In genomic region chr11:73726825-73727224, GRCh38 we compare ENCODE assay signal across 16 cellular contexts. TPM values are rescaled to one million over a fixed set of nuclear protein-coding genes. Genes with fewer than 3 reads are reported as not detected.
DNase-seq lines count a peak whose midpoint lies in the region; ATAC-seq, FAIRE-seq and TF ChIP-seq lines count a peak whose summit lies in the region.
"Had no signal": no experiment of that assay in that cellular context is flagged by ENCODE, and none has a peak within 500 bp of the region (broad histone marks: within the 10 kb centered on the region; RNA-seq: fewer than 3 reads in every experiment).

No MANE protein-coding gene starts in this region.

- H4K12ac ChIP-seq in trophoblast cell (ENCODE audit: low read depth, low read length), result no peak overlapping the region

- no peak overlapping the region for H4K91ac ChIP-seq in trophoblast cell (ENCODE audit: low read depth, low read length)

- H3K4me3 ChIP-seq in A549 (no peak overlapping the region), K562 (no peak overlapping the region), trophoblast cell (ENCODE audit: low read depth, low read length) (no peak overlapping the region)
- H3K4me3 ChIP-seq: BLaER1 treated with 17β-estradiol and CSF1 and Interleukin-3, amounts not matched to agents 10 nM and 100 nM had no signal

- H3K36me3 Mint-ChIP-seq in activated naive CD4-positive, alpha-beta T cell treated with anti-CD3 and anti-CD28 coated beads, Interleukin-2, amount 50 U/mL, for 24 hours, result peaks cover 24% of the 10 kb centered on the region
- peaks cover 0 to 20% of the 10 kb centered on the region in 2 donors for H3K36me3 Mint-ChIP-seq in activated naive CD4-positive, alpha-beta T cell treated with anti-CD3 and anti-CD28 coated beads, Interleukin-2, amount 50 U/mL, for 72 hours

- H3K27me3 ChIP-seq in K562 (ENCODE audit: control insufficient read depth in 2 of 2, insufficient read depth in 2 of 2, low read length in 2 of 2) (no peaks in the 10 kb centered on the region), trophoblast cell (ENCODE audit: insufficient read depth, low read length) (no peaks in the 10 kb centered on the region)
- H3K27me3 ChIP-seq: BLaER1 treated with 17β-estradiol and CSF1 and Interleukin-3, amounts not matched to agents 10 nM and 100 nM had no signal

- H3K4me3 Mint-ChIP-seq in activated naive CD4-positive, alpha-beta T cell treated with anti-CD3 and anti-CD28 coated beads, Interleukin-2, amount 50 U/mL, for 24 hours, result no peak overlapping the region
- H3K4me3 Mint-ChIP-seq: CD4-positive, CD25-positive, alpha-beta regulatory T cell had no signal

- H2BK120ac ChIP-seq in trophoblast cell (ENCODE audit: insufficient read depth, low read length, poor library complexity), result no peak overlapping the region

- FAIRE-seq in A549 (lab: Jason Lieb, UNC) (no peak), K562 (lab: Jason Lieb, UNC) (no peak), GM12891 (lab: Jason Lieb, UNC) (no peak)
- FAIRE-seq: GM18507, H54 had no signal

- TF ChIP-seq CTCF in A549 (IDR thresholded peaks at IDR 0.05), result no peak
- no peak for TF ChIP-seq CTCF in K562 (IDR thresholded peaks at IDR 0.05 in 2 of 3, conservative IDR thresholded peaks at IDR 0.05 in 1 of 3; ENCODE audit: insufficient read depth in 2 of 3, low read depth in 1 of 3, low read length in 3 of 3)

- no peak for DNase-seq in activated naive CD4-positive, alpha-beta T cell treated with anti-CD3 and anti-CD28 coated beads, Interleukin-2, amount 50 U/mL, for 72 hours (ENCODE audit: low spot score in 2 of 2)
- DNase-seq in A549 (ENCODE audit: low read depth in 1 of 2, low spot score in 1 of 2) (no peak), K562 (ENCODE audit: extremely low read depth in 1 of 4, low spot score in 3 of 4) (no peak), trophoblast cell (no peak), GM12891 (ENCODE audit: insufficient read length, low spot score) (no peak)
- DNase-seq: Calu3; CD4-positive, CD25-positive, alpha-beta regulatory T cell; DMS 273 treated with DMSO at 0.1 percent for 48 hours had no signal

- TF ChIP-seq RAD21 in A549 (conservative IDR thresholded peaks at IDR 0.05 in 1 of 2, IDR thresholded peaks at IDR 0.05 in 1 of 2), result no peak
- no peak for TF ChIP-seq RAD21 in K562 (CRISPR knock-in tag; conservative IDR thresholded peaks at IDR 0.05 in 1 of 2, IDR thresholded peaks at IDR 0.05 in 1 of 2)

- no peaks in the 10 kb centered on the region for H3K9me3 Mint-ChIP-seq in activated naive CD4-positive, alpha-beta T cell treated with anti-CD3 and anti-CD28 coated beads, Interleukin-2, amount 50 U/mL, for 24 hours
- peaks cover 0 to 8% of the 10 kb centered on the region in 2 donors for H3K9me3 Mint-ChIP-seq in activated naive CD4-positive, alpha-beta T cell treated with anti-CD3 and anti-CD28 coated beads, Interleukin-2, amount 50 U/mL, for 72 hours

- no peaks in the 10 kb centered on the region for H3K9me1 ChIP-seq in K562 (ENCODE audit: control insufficient read depth, insufficient read depth, low read length)

- no peak overlapping the region for H3K14ac ChIP-seq in trophoblast cell (ENCODE audit: low read length)

- H2AK5ac ChIP-seq in trophoblast cell (ENCODE audit: low read length), result no peak overlapping the region

- in situ Hi-C loops in K562 (cut with MboI), result no loop called here

- intact Hi-C loops in K562 (cut with micrococcal nuclease), result no loop called here

- no peak overlapping the region for H2AFZ ChIP-seq in K562 (ENCODE audit: low read depth, low read length)
- H2AFZ ChIP-seq in trophoblast cell (ENCODE audit: insufficient read depth, low read length, poor library complexity), result no peak overlapping the region

- no peak overlapping the region for H2BK5ac ChIP-seq in trophoblast cell (ENCODE audit: low read depth, low read length, poor library complexity)

- peak overlapping the region; percentile 27 for H3K4ac ChIP-seq in trophoblast cell (ENCODE audit: low read depth, low read length)

- no peak overlapping the region for H3K23ac ChIP-seq in trophoblast cell (ENCODE audit: low read length)

- H3K9me3 ChIP-seq in A549 (no peaks in the 10 kb centered on the region), K562 (replicated peaks; ENCODE audit: control insufficient read depth, insufficient read depth, low read depth, low read length) (no peaks in the 10 kb centered on the region), trophoblast cell (ENCODE audit: insufficient read depth, low read depth, low read length) (no peaks in the 10 kb centered on the region)

- H3K27ac ChIP-seq in A549 (no peak overlapping the region), K562 (ENCODE audit: extremely low read depth, low read depth, low read length) (no peak overlapping the region), trophoblast cell (ENCODE audit: low read depth, low read length) (no peak overlapping the region)
- H3K27ac ChIP-seq: 22Rv1; BLaER1 treated with 17β-estradiol and CSF1 and Interleukin-3, amounts not matched to agents 10 nM and 100 nM; HL-60 had no signal

- CTCF ChIA-PET in A549 (lab: Yijun Ruan, JAX), result no interaction called here
- CTCF ChIA-PET in K562 (lab: Yijun Ruan, JAX; ENCODE audit: low intra/inter-chr PET ratio), result no interaction called here

- H3K79me1 ChIP-seq in trophoblast cell (ENCODE audit: low read length), result no peaks in the 10 kb centered on the region

- TF ChIP-seq POLR2A in A549 (IDR thresholded peaks at IDR 0.05; ENCODE audit: low read length) (no peak), K562 (conservative IDR thresholded peaks at IDR 0.05) (no peak), GM12891 (IDR thresholded peaks at IDR 0.05; ENCODE audit: low read depth, low read length) (no peak)

- POLR2A ChIA-PET in A549 (lab: Yijun Ruan, JAX), result no interaction called here
- POLR2A ChIA-PET in K562 (lab: Yijun Ruan, JAX), result interaction anchor here (0.7 kb wide), 1 partner anchor 231 kb away, joined by 3 read pairs; no protein-coding TSS in a partner anchor

- peaks cover 46% of the 10 kb centered on the region for H3K4me1 Mint-ChIP-seq in activated naive CD4-positive, alpha-beta T cell treated with anti-CD3 and anti-CD28 coated beads, Interleukin-2, amount 50 U/mL, for 24 hours

- H3K79me2 ChIP-seq in K562 (ENCODE audit: control insufficient read depth, insufficient read depth, low read length) (peaks cover 4% of the 10 kb centered on the region; the same call in 1 of the 3 replicates), trophoblast cell (ENCODE audit: control insufficient read depth, insufficient read depth, low read length, poor library complexity) (peaks cover 2% of the 10 kb centered on the region)

- BruUV-seq in K562 (replicated peaks; lab: Mats Ljungman, UMichigan), result no TSS peak

- H3K36me3 ChIP-seq in K562 (ENCODE audit: control insufficient read depth, insufficient read depth, low read length) (peaks cover 12% of the 10 kb centered on the region; the same call in 2 of the 3 replicates), trophoblast cell (ENCODE audit: control insufficient read depth in 1 of 2, insufficient read depth in 2 of 2, low read length in 2 of 2) (peaks cover 6 to 13% of the 10 kb centered on the region in 2 experiments)

- H3K27me3 Mint-ChIP-seq in activated naive CD4-positive, alpha-beta T cell treated with anti-CD3 and anti-CD28 coated beads, Interleukin-2, amount 50 U/mL, for 24 hours, result no peaks in the 10 kb centered on the region
- H3K27me3 Mint-ChIP-seq: CD4-positive, CD25-positive, alpha-beta regulatory T cell had no signal

- H4K20me1 ChIP-seq in K562 (replicated peaks; ENCODE audit: control insufficient read depth, insufficient read depth, low read length), result no peaks in the 10 kb centered on the region

- H3K4me2 ChIP-seq in A549, result no peak overlapping the region
- H3K4me2 ChIP-seq in K562 (ENCODE audit: insufficient read depth, low read length), result no peak overlapping the region
- H3K4me2 ChIP-seq in trophoblast cell (ENCODE audit: low read length), result no peak overlapping the region
- H3K4me2 ChIP-seq: BLaER1 treated with 17β-estradiol and CSF1 and Interleukin-3, amounts not matched to agents 10 nM and 100 nM had no signal

- 88% methylated on average over 2 of the region's 2 CpGs for WGBS in A549 (ENCODE audit: missing lambda C conversion rate)
- 78% methylated on average over 2 of the region's 2 CpGs for WGBS in K562 (ENCODE audit: insufficient coverage, low coverage, missing lambda C conversion rate)
- WGBS in trophoblast cell (ENCODE audit: extremely low coverage, insufficient coverage, insufficient read length), result 100% methylated on average over 1 of the region's 2 CpGs

- H2BK12ac ChIP-seq in trophoblast cell (ENCODE audit: low read length), result no peak overlapping the region

- no peak for TF ChIP-seq EP300 in A549 (IDR thresholded peaks at IDR 0.05)
- TF ChIP-seq EP300 in K562 (IDR thresholded peaks at IDR 0.05; ENCODE audit: low read length), result no peak

- H3K4me1 ChIP-seq in A549, result no peaks in the 10 kb centered on the region
- H3K4me1 ChIP-seq in K562 (replicated peaks in 1 of 2; ENCODE audit: control insufficient read depth in 2 of 2, insufficient read depth in 2 of 2, low read length in 2 of 2), result no peaks in the 10 kb centered on the region
- no peaks in the 10 kb centered on the region for H3K4me1 ChIP-seq in trophoblast cell (ENCODE audit: control insufficient read depth in 1 of 2, insufficient read depth in 2 of 2, low read length in 2 of 2)
- H3K4me1 ChIP-seq: BLaER1 treated with 17β-estradiol and CSF1 and Interleukin-3, amounts not matched to agents 10 nM and 100 nM had no signal

- peak overlapping the region; percentile 41 for H3K27ac Mint-ChIP-seq in activated naive CD4-positive, alpha-beta T cell treated with anti-CD3 and anti-CD28 coated beads, Interleukin-2, amount 50 U/mL, for 24 hours
- H3K27ac Mint-ChIP-seq in activated naive CD4-positive, alpha-beta T cell treated with anti-CD3 and anti-CD28 coated beads, Interleukin-2, amount 50 U/mL, for 72 hours, result no peak overlapping the region

- ATAC-seq in activated naive CD4-positive, alpha-beta T cell treated with anti-CD3 and anti-CD28 coated beads, Interleukin-2, amount 50 U/mL, for 72 hours, result no peak
- no peak for ATAC-seq in A549
- no peak for ATAC-seq in K562
- no peak for ATAC-seq in HG02798 (IDR thresholded peaks at IDR 0.05; ENCODE audit: poor library complexity, unreplicated experiment)
- ATAC-seq: HCT116 had no signal

- no peak overlapping the region for H3K18ac ChIP-seq in trophoblast cell (ENCODE audit: low read length)

- H4K8ac ChIP-seq in trophoblast cell (ENCODE audit: low read depth, low read length), result no peak overlapping the region

- H3K9ac ChIP-seq in K562 (ENCODE audit: insufficient read depth in 1 of 2, low read depth in 2 of 2, low read length in 2 of 2) (no peak overlapping the region), trophoblast cell (ENCODE audit: low read length) (no peak overlapping the region)
- H3K9ac ChIP-seq: BLaER1 treated with 17β-estradiol and CSF1 and Interleukin-3, amounts not matched to agents 10 nM and 100 nM had no signal

RNA-seq across cellular contexts. Expression of gene RAB6A, which starts 34.0 kb away (rescaled TPM):
- 10 to 100 TPM; 66.3 TPM for total RNA-seq in activated naive CD4-positive, alpha-beta T cell treated with anti-CD3 and anti-CD28 coated beads, Interleukin-2, amount 50 U/mL, for 72 hours
- 95.3 and 141 TPM in 2 replicates for polyA plus RNA-seq in A549 (2011; rRNA removed)
- polyA plus RNA-seq in A549 (2012; cell fraction: cytosol; rRNA removed), result 25.5 and 42.7 TPM in 2 replicates
- polyA plus RNA-seq in A549 (2012; cell fraction: nucleus; rRNA removed), result 34.3 and 42.9 TPM in 2 replicates
- polyA plus RNA-seq in A549 (2017; fragmentation: RNase III; extraction: RNeasy Plus Mini Kit Qiagen cat#74134 plus additional on column Dnase treatment), result 75.0 to 86.1 TPM (median 75.7 TPM) in 3 replicates
- polyA minus RNA-seq in A549 (2011; rRNA and poly(A)+ RNA removed), result 62.6 and 69.4 TPM in 2 replicates
- 17.2 and 50.1 TPM in 2 replicates for total RNA-seq in K562 (2011; cell fraction: chromatin; rRNA removed; ENCODE audit: low replicate concordance)
- 15.7 and 17.4 TPM in 2 replicates for total RNA-seq in K562 (2011; cell fraction: nucleolus; rRNA removed)
- 22.2 and 30.5 TPM in 2 replicates for total RNA-seq in K562 (2011; cell fraction: nucleoplasm; rRNA removed)
- 30.0 and 35.8 TPM in 2 replicates for total RNA-seq in K562 (2014; rRNA removed)
- 45.4 and 53.5 TPM in 2 replicates for total RNA-seq in K562 (2014; rRNA removed; fragmentation: Illumina TruSeq; extraction: Trizol)
- 39.6 and 45.7 TPM in 2 replicates for total RNA-seq in K562 (2015; rRNA removed; fragmentation: Illumina TruSeq; extraction: Trizol)
- 70.8 and 77.2 TPM in 2 replicates for total RNA-seq in K562 (2021)
- polyA plus RNA-seq in K562 (2011; rRNA removed), result 74.7 and 95.3 TPM in 2 replicates
- polyA plus RNA-seq in K562 (2011; cell fraction: cytosol; rRNA removed), result 35.5 and 36.2 TPM in 2 replicates
- 21.9 and 32.9 TPM in 2 replicates for polyA plus RNA-seq in K562 (2011; cell fraction: nucleus; rRNA removed)
- 55.5 and 74.0 TPM in 2 replicates for polyA plus RNA-seq in K562 (2012)
- 60.2 and 67.9 TPM in 2 replicates for polyA plus RNA-seq in K562 (2014; fragmentation: Illumina TruSeq; extraction: Trizol)
- polyA plus RNA-seq in K562 (2014; fragmentation: Nextera tagmentation; extraction: Ambion mirVana), result 10 to 100 TPM; 14.0 to 15.7 TPM
- 33.6 and 41.4 TPM in 2 replicates for polyA plus RNA-seq in K562 (2014; rRNA removed)
- 200 and 246 TPM in 2 replicates for polyA minus RNA-seq in K562 (2011; rRNA and poly(A)+ RNA removed)
- 47.0 and 60.7 TPM in 2 replicates for polyA minus RNA-seq in K562 (2011; cell fraction: cytosol; rRNA and poly(A)+ RNA removed)
- 12.4 and 26.5 TPM in 2 replicates for polyA minus RNA-seq in K562 (2011; cell fraction: nucleus; rRNA and poly(A)+ RNA removed)
- polyA plus RNA-seq in trophoblast cell (2013), result 147 and 155 TPM in 2 replicates
- polyA plus RNA-seq in GM12891 (2012; ENCODE audit: low read depth, missing spikeins), result 21.8 TPM
